ENCODE assay signal across 8 cellular contexts in the genomic region with DNA sequence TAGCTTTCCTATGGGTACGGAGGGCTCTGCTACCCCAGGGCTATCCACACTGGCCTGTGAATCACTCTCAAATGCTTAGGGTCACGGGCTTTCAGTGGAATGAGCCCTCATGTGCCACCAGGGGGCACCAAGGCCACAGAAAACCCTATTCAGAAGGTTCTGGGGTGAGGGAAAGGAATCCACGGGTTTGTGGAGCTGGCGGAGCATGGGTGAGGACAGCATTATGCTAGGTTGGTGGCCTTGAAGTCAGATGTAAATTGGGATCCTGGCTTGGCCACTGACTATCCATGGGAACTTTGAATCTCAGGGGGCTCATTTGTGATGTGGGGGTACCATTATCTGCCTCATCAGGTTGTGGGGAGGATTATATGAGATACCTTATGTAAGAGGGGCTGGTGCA. TPM values are rescaled to one million over a fixed set of nuclear protein-coding genes. Genes with fewer than 3 reads are reported as not detected.
DNase-seq lines count a peak whose midpoint lies in the region; ATAC-seq, FAIRE-seq and TF ChIP-seq lines count a peak whose summit lies in the region.

No MANE protein-coding gene starts in this region.

- ATAC-seq in GM18909 (IDR thresholded peaks at IDR 0.05; ENCODE audit: poor library complexity, unreplicated experiment) = peak; percentile 66

- dilution Hi-C loops in keratinocyte (cut with MboI; ENCODE audit: extremely low pct_ligation_motif_present, low sequenced_read_pairs) = no loop called here

- peak; percentile 82 for TF ChIP-seq CTCF in AG04450 (IDR thresholded peaks at IDR 0.05; ENCODE audit: low read depth, low read length)
- peak; percentile 78 for TF ChIP-seq CTCF in VCaP (conservative IDR thresholded peaks at IDR 0.05)
- peak; percentile 55 to 79 (median 66) for TF ChIP-seq CTCF in breast epithelium (IDR thresholded peaks at IDR 0.05)
- TF ChIP-seq CTCF in keratinocyte (optimal IDR thresholded peaks at IDR 0.05 in 1 of 3, IDR thresholded peaks at IDR 0.05 in 1 of 3, conservative IDR thresholded peaks at IDR 0.05 in 1 of 3; ENCODE audit: extremely low read depth in 1 of 3, insufficient read depth in 2 of 3, low read length in 3 of 3) = peak; percentile 83 to 88 (median 83)

- no peak for FAIRE-seq in keratinocyte (lab: Jason Lieb, UNC)

- no peak overlapping the region for H3K27ac ChIP-seq in AG04450 (ENCODE audit: low read depth, low read length)
- no peak overlapping the region for H3K27ac ChIP-seq in VCaP
- no peak overlapping the region for H3K27ac ChIP-seq in breast epithelium
- no peak overlapping the region for H3K27ac ChIP-seq in keratinocyte (ENCODE audit: control insufficient read depth, insufficient read depth, low read length)

- CTCF ChIA-PET in AG04450 (lab: Charles Lee) = interaction anchor here (0.5 to 10.5 kb wide), 49 partner anchors 9 to 353 kb away, joined by 3 to 378 read pairs (median 7); partner anchors contain the start of genes KCNC4, PROK1, RBM15 and SLC16A4

- H2AFZ ChIP-seq in keratinocyte (ENCODE audit: control insufficient read depth, low read length) = peak overlapping the region; percentile 40

- no peaks in the 10 kb centered on the region for H3K4me1 ChIP-seq in breast epithelium
- H3K4me1 ChIP-seq in keratinocyte (ENCODE audit: control insufficient read depth, extremely low read depth, insufficient read depth, low read length) = no peaks in the 10 kb centered on the region

- H3K9me1 ChIP-seq in keratinocyte (ENCODE audit: control insufficient read depth, extremely low read depth, insufficient read depth, low read length) = no peaks in the 10 kb centered on the region

- POLR2A ChIA-PET in AG04450 (lab: Yijun Ruan, JAX) = no interaction called here

- peaks cover 2% of the 10 kb centered on the region for H3K79me2 ChIP-seq in keratinocyte (ENCODE audit: control insufficient read depth, insufficient read depth, low read length)

- H3K9ac ChIP-seq in keratinocyte (ENCODE audit: control insufficient read depth, extremely low read depth, insufficient read depth, low read length) = no peak overlapping the region

- H3K4me3 ChIP-seq in AG04450 (ENCODE audit: low read depth, low read length) (no peak overlapping the region), breast epithelium (no peak overlapping the region), keratinocyte (ENCODE audit: control insufficient read depth in 2 of 3, extremely low read depth in 1 of 3, insufficient read depth in 2 of 3, low read depth in 1 of 3, low read length in 3 of 3) (no peak overlapping the region)

- H4K20me1 ChIP-seq in keratinocyte (ENCODE audit: control insufficient read depth, extremely low read depth, insufficient read depth, low read length) = no peaks in the 10 kb centered on the region

- intact Hi-C loops in breast epithelium (cut with DNase I; ENCODE audit: low total_unique reads) = loop anchor here (5.0 kb wide), 1 partner anchor 205 kb away; no protein-coding TSS in a partner anchor

- DNase-seq in AG04450 (ENCODE audit: low read depth, low spot score) (no peak), NCI-H1694 treated with DMSO at 0.1 percent for 48 hours (lab: John Stamatoyannopoulos, UW) (peak; percentile 64), breast epithelium (ENCODE audit: low spot score in 2 of 2) (peak; percentile 44 to 54), keratinocyte (ENCODE audit: low read depth, low spot score) (peak; percentile 41), NCI-H2029 (lab: John Stamatoyannopoulos, UW) (no peak)
- peak; percentile 60 for DNase-seq in stimulated activated CD4-positive, alpha-beta T cell treated with anti-CD3 and anti-CD28 coated beads, Interleukin-1b, Interleukin-23, amount 100 ng/mL, for 48 hours

- no peak for TF ChIP-seq POLR2A in breast epithelium (IDR thresholded peaks at IDR 0.05)

- H3K27me3 ChIP-seq in AG04450 (ENCODE audit: control insufficient read depth, insufficient read depth, low read length) (peaks cover 6% of the 10 kb centered on the region), breast epithelium (no peaks in the 10 kb centered on the region), keratinocyte (ENCODE audit: control insufficient read depth, extremely low read depth, insufficient read depth, low read length) (no peaks in the 10 kb centered on the region)

- no peaks in the 10 kb centered on the region; the same call in 1 of the 2 replicates for H3K9me3 ChIP-seq in AG04450 (ENCODE audit: control insufficient read depth, insufficient read depth, low read length)
- H3K9me3 ChIP-seq in breast epithelium = no peaks in the 10 kb centered on the region
- no peaks in the 10 kb centered on the region for H3K9me3 ChIP-seq in keratinocyte (ENCODE audit: control insufficient read depth, low read depth, low read length)

- H3K4me2 ChIP-seq in keratinocyte (ENCODE audit: control insufficient read depth, extremely low read depth, insufficient read depth, low read depth, low read length) = no peak overlapping the region

- H3K36me3 ChIP-seq in breast epithelium (no peaks in the 10 kb centered on the region), keratinocyte (ENCODE audit: control insufficient read depth in 2 of 2, extremely low read depth in 1 of 2, insufficient read depth in 2 of 2, low read length in 2 of 2) (no peaks in the 10 kb centered on the region)

RNA-seq across cellular contexts. Expression of gene LAMTOR5, which starts 5.1 kb away (rescaled TPM):
- 288 and 300 TPM in 2 replicates for polyA plus RNA-seq in AG04450 (2011; rRNA removed)
- 68.1 and 84.9 TPM in 2 replicates for polyA minus RNA-seq in AG04450 (2011; rRNA and poly(A)+ RNA removed)
- 100 to 1,000 TPM; 102 to 117 (median 109) TPM for total RNA-seq in breast epithelium
- 265 to 477 TPM (median 365 TPM) in 3 replicates for polyA plus RNA-seq in keratinocyte
- polyA plus RNA-seq in keratinocyte (2011; ENCODE audit: low read depth) = 73.5 TPM
- 298 and 425 TPM in 2 replicates for polyA plus RNA-seq in keratinocyte (2011; cell fraction: cytosol; rRNA removed)
- 134 and 139 TPM in 2 replicates for polyA plus RNA-seq in keratinocyte (2011; cell fraction: nucleus; rRNA removed)
- polyA plus RNA-seq in keratinocyte (2012; ENCODE audit: low replicate concordance) = 271 and 349 TPM in 2 replicates
- 85.1 to 119 TPM (median 97.4 TPM) in 3 replicates for polyA minus RNA-seq in keratinocyte
- polyA minus RNA-seq in keratinocyte (2011; cell fraction: cytosol; rRNA and poly(A)+ RNA removed) = 52.0 TPM
- polyA minus RNA-seq in keratinocyte (2011; cell fraction: nucleus; rRNA and poly(A)+ RNA removed) = 21.5 and 28.5 TPM in 2 replicates

RNA-seq across cellular contexts. Expression of gene SLC16A4, which starts 21.8 kb away (rescaled TPM):
- polyA plus RNA-seq in AG04450 (2011; rRNA removed) (77.2 and 98.8 TPM in 2 replicates), keratinocyte (0.36 to 0.92 TPM (median 0.81 TPM) in 3 replicates)
- polyA minus RNA-seq in AG04450 (2011; rRNA and poly(A)+ RNA removed) = 54.8 and 88.1 TPM in 2 replicates
- total RNA-seq in breast epithelium = 10 to 100 TPM in 2 of 3 donors, under 1 TPM in 1; 0.96 to 31.5 (median 14.4) TPM
- polyA plus RNA-seq in keratinocyte (2011; ENCODE audit: low read depth) = 1.3 TPM
- 0.42 and 0.70 TPM in 2 replicates for polyA plus RNA-seq in keratinocyte (2011; cell fraction: cytosol; rRNA removed)
- 0.65 and 0.89 TPM in 2 replicates for polyA plus RNA-seq in keratinocyte (2011; cell fraction: nucleus; rRNA removed)
- polyA plus RNA-seq in keratinocyte (2012; ENCODE audit: low replicate concordance) = 0.38 and 0.78 TPM in 2 replicates
- 0.13 to 0.99 TPM (median 0.16 TPM) in 3 replicates for polyA minus RNA-seq in keratinocyte
- polyA minus RNA-seq in keratinocyte (2011; cell fraction: cytosol; rRNA and poly(A)+ RNA removed) = not detected
- polyA minus RNA-seq in keratinocyte (2011; cell fraction: nucleus; rRNA and poly(A)+ RNA removed) = 0.63 TPM in 1 of 2 replicates, not detected in the other

RNA-seq across cellular contexts. Expression of gene PROK1, which starts 38.4 kb away (rescaled TPM):
- not detected in 2 replicates for polyA plus RNA-seq in AG04450 (2011; rRNA removed)
- not detected in 2 replicates for polyA minus RNA-seq in AG04450 (2011; rRNA and poly(A)+ RNA removed)
- 10 to 100 TPM in 1 of 3 donors, under 1 TPM in 2; 0.66 to 42.9 (median 0.73) TPM for total RNA-seq in breast epithelium
- polyA plus RNA-seq in keratinocyte = not detected in 3 replicates
- not detected for polyA plus RNA-seq in keratinocyte (2011; ENCODE audit: low read depth)
- polyA plus RNA-seq in keratinocyte (2011; cell fraction: cytosol; rRNA removed) = not detected in 2 replicates
- polyA plus RNA-seq in keratinocyte (2011; cell fraction: nucleus; rRNA removed) = not detected in 2 replicates
- polyA plus RNA-seq in keratinocyte (2012; ENCODE audit: low replicate concordance) = not detected in 2 replicates
- not detected in 3 replicates for polyA minus RNA-seq in keratinocyte
- polyA minus RNA-seq in keratinocyte (2011; cell fraction: cytosol; rRNA and poly(A)+ RNA removed) = not detected
- not detected in 2 replicates for polyA minus RNA-seq in keratinocyte (2011; cell fraction: nucleus; rRNA and poly(A)+ RNA removed)

Comparison
In these comparisons a context has a peak if more than half of its experiments do, and no peak if none do; other contexts are left out.
1. DNase-seq: peak in NCI-H1694 treated with DMSO at 0.1 percent for 48 hours (single experiment), breast epithelium (2 of 2), keratinocyte (single experiment) and stimulated activated CD4-positive, alpha-beta T cell treated with anti-CD3 and anti-CD28 coated beads, Interleukin-1b, Interleukin-23, amount 100 ng/mL, for 48 hours (single experiment); none in AG04450 (single experiment) and NCI-H2029 (single experiment).
2. RNA of gene SLC16A4, which starts 21.8 kb away (polyA plus RNA-seq): 77.2 to 98.8 TPM in AG04450; 0.36 to 1.3 TPM in keratinocyte; every median in the first group is over 10 times any median in the second.
3. Peak in every context shown above with its lines, with median percentiles within 50 percentile points of each other: CTCF ChIP-seq.